18 cellular contexts compared by ENCODE assay signal in genomic region chr5:111226556-111226955, GRCh38. TPM values are rescaled to one million over a fixed set of nuclear protein-coding genes. Genes with fewer than 3 reads are reported as not detected.
A peak's percentile ranks its signal among the peaks of the same experiment; 100 is the strongest.
DNase-seq lines count a peak whose midpoint lies in the region; ATAC-seq, FAIRE-seq and TF ChIP-seq lines count a peak whose summit lies in the region.
"Had no signal": no experiment of that assay in that cellular context is flagged by ENCODE, and none has a peak within 500 bp of the region (broad histone marks: within the 10 kb centered on the region; RNA-seq: fewer than 3 reads in every experiment).

No MANE protein-coding gene starts in this region.

- H3K4me1 Mint-ChIP-seq in activated CD4-positive, alpha-beta T cell treated with anti-CD3 and anti-CD28 coated beads, Interleukin-2, amount 10 ng/mL, durations not matched to agents 7 days and 5 days = peaks cover 50% of the 10 kb centered on the region

- in situ Hi-C loops in GM13977 (cut with MboI; ENCODE audit: low pct_unique_long_range_greater_than_20kb, low sequenced_read_pairs, unreplicated experiment) = no loop called here

- peak; percentile 53 for FAIRE-seq in GM18507 (lab: Jason Lieb, UNC)
- FAIRE-seq: bronchial epithelial cell, TTC549, urothelium cell line had no signal

- H3K4me3 ChIP-seq in neural cell (ENCODE audit: low read length) = peak overlapping the region; percentile 87
- H3K4me3 ChIP-seq: prostate gland, SK-N-MC had no signal

- H3K9ac ChIP-seq in neural cell (ENCODE audit: low read length) = no peak overlapping the region

- H3K36me3 ChIP-seq in neural cell (ENCODE audit: insufficient read depth, low read length) = no peaks in the 10 kb centered on the region
- H3K36me3 ChIP-seq: heart left ventricle, lower lobe of right lung, prostate gland had no signal

- no peak for TF ChIP-seq EP300 in neural cell (conservative IDR thresholded peaks at IDR 0.05; ENCODE audit: poor library complexity, severe bottlenecking)

- H3K9me3 ChIP-seq in neural cell (ENCODE audit: low read length) = no peaks in the 10 kb centered on the region
- H3K9me3 ChIP-seq: heart left ventricle, lower lobe of right lung, prostate gland had no signal

- POLR2A ChIA-PET in activated CD4-positive, alpha-beta T cell treated with anti-CD3 and anti-CD28 coated beads, Interleukin-2, amount 10 ng/mL, durations not matched to agents 7 days and 5 days (lab: Charles Lee) = interaction anchor here (0.6 kb wide), 1 partner anchor 490 kb away, joined by 6 read pairs; no protein-coding TSS in a partner anchor

- no peaks in the 10 kb centered on the region for H4K20me1 ChIP-seq in neural cell (ENCODE audit: insufficient read depth)

- no peaks in the 10 kb centered on the region for H3K27me3 Mint-ChIP-seq in activated CD4-positive, alpha-beta T cell treated with anti-CD3 and anti-CD28 coated beads, Interleukin-2, amount 10 ng/mL, durations not matched to agents 7 days and 5 days

- peak overlapping the region; percentile 87 for H3K27ac Mint-ChIP-seq in activated CD4-positive, alpha-beta T cell treated with anti-CD3 and anti-CD28 coated beads, Interleukin-2, amount 10 ng/mL, durations not matched to agents 7 days and 5 days
- H3K27ac Mint-ChIP-seq in activated naive CD4-positive, alpha-beta T cell treated with anti-CD3 and anti-CD28 coated beads, Interleukin-2, amount 50 U/mL, for 72 hours = peak overlapping the region; percentile 90 to 95

- no peak for TF ChIP-seq CTCF in neural cell (IDR thresholded peaks at IDR 0.05; ENCODE audit: poor library complexity, severe bottlenecking)
- TF ChIP-seq CTCF in GM13977 (IDR thresholded peaks at IDR 0.05; ENCODE audit: extremely low read depth, insufficient read depth, missing control alignments) = no peak

- DNase-seq in activated CD4-positive, alpha-beta T cell treated with anti-CD3 and anti-CD28 coated beads, Interleukin-2, amount 10 ng/mL, durations not matched to agents 7 days and 5 days = no peak
- no peak for DNase-seq in activated CD4-positive, alpha-beta T cell treated with anti-CD3 and anti-CD28 coated beads for 1 hour
- DNase-seq in GM18507 (ENCODE audit: extremely low spot score, insufficient read length, low read depth) (no peak), GM13977 (ENCODE audit: low spot score) (no peak)
- no peak for DNase-seq in activated naive CD4-positive, alpha-beta T cell treated with anti-CD3 and anti-CD28 coated beads, Interleukin-2, amount 50 U/mL, for 72 hours (ENCODE audit: low spot score in 2 of 2)
- DNase-seq: heart left ventricle, lower lobe of right lung, NCI-H2107, NCI-H526, PC-3 had no signal

- H3K9me2 ChIP-seq in neural cell (ENCODE audit: insufficient read depth, low read length) = no peaks in the 10 kb centered on the region

- CTCF ChIA-PET in activated CD4-positive, alpha-beta T cell treated with anti-CD3 and anti-CD28 coated beads, Interleukin-2, amount 10 ng/mL, durations not matched to agents 7 days and 5 days (lab: Charles Lee) = interaction anchor here (0.6 to 5.0 kb wide), 5 partner anchors 10 to 67 kb away, joined by 3 to 20 read pairs (median 4); no protein-coding TSS in a partner anchor

- TF ChIP-seq RAD21 in neural cell (conservative IDR thresholded peaks at IDR 0.05) = no peak

- peak overlapping the region; percentile 25 for H3K4me2 ChIP-seq in neural cell (ENCODE audit: low read length)

- H3K79me2 ChIP-seq in neural cell (replicated peaks; ENCODE audit: insufficient read depth, low read length) = peaks cover 37% of the 10 kb centered on the region

- no peak overlapping the region for H2AFZ ChIP-seq in neural cell (ENCODE audit: low read depth, low read length)

- peak overlapping the region; percentile 98 for H3K4me3 Mint-ChIP-seq in activated CD4-positive, alpha-beta T cell treated with anti-CD3 and anti-CD28 coated beads, Interleukin-2, amount 10 ng/mL, durations not matched to agents 7 days and 5 days

- no peaks in the 10 kb centered on the region for H3K9me3 Mint-ChIP-seq in activated CD4-positive, alpha-beta T cell treated with anti-CD3 and anti-CD28 coated beads, Interleukin-2, amount 10 ng/mL, durations not matched to agents 7 days and 5 days
- H3K9me3 Mint-ChIP-seq in activated naive CD4-positive, alpha-beta T cell treated with anti-CD3 and anti-CD28 coated beads, Interleukin-2, amount 50 U/mL, for 72 hours = no peaks in the 10 kb centered on the region

- H3K27ac ChIP-seq in neural cell (ENCODE audit: low read length) = no peak overlapping the region
- H3K27ac ChIP-seq: lower lobe of right lung, prostate gland, SK-N-MC had no signal

- H3K27me3 ChIP-seq in neural cell (ENCODE audit: insufficient read depth, low read depth, low read length) = no peaks in the 10 kb centered on the region

- peaks cover 47% of the 10 kb centered on the region for H3K36me3 Mint-ChIP-seq in activated CD4-positive, alpha-beta T cell treated with anti-CD3 and anti-CD28 coated beads, Interleukin-2, amount 10 ng/mL, durations not matched to agents 7 days and 5 days (ENCODE audit: low read depth)
- H3K36me3 Mint-ChIP-seq in activated naive CD4-positive, alpha-beta T cell treated with anti-CD3 and anti-CD28 coated beads, Interleukin-2, amount 50 U/mL, for 72 hours = peaks cover 14 to 28% of the 10 kb centered on the region in 2 donors

- H3F3A ChIP-seq in neural cell (ENCODE audit: insufficient read depth, low read length, poor library complexity, severe bottlenecking) = no peaks in the 10 kb centered on the region

- no peak for ATAC-seq in activated naive CD4-positive, alpha-beta T cell treated with anti-CD3 and anti-CD28 coated beads, Interleukin-2, amount 50 U/mL, for 72 hours
- no peak for ATAC-seq in GM21737 (IDR thresholded peaks at IDR 0.05; ENCODE audit: unreplicated experiment)
- ATAC-seq in GM21723 (IDR thresholded peaks at IDR 0.05; ENCODE audit: unreplicated experiment) = no peak
- ATAC-seq: heart left ventricle, lower lobe of right lung, PC-3 had no signal

TF ChIP-seq in neural cell, 6 proteins besides CTCF, POLR2A, EP300 and RAD21:
- TF ChIP-seq REST (IDR thresholded peaks at IDR 0.05; ENCODE audit: borderline replicate concordance) (no peak), EZH2 (IDR thresholded peaks at IDR 0.05; ENCODE audit: borderline replicate concordance, insufficient read depth, low read length, poor library complexity, severe bottlenecking) (no peak), POLR2AphosphoS5 (IDR thresholded peaks at IDR 0.05) (no peak), TAF1 (IDR thresholded peaks at IDR 0.05; ENCODE audit: low read depth) (no peak), MXI1 (conservative IDR thresholded peaks at IDR 0.05; ENCODE audit: poor library complexity, severe bottlenecking) (no peak), SMC3 (conservative IDR thresholded peaks at IDR 0.05; ENCODE audit: poor library complexity) (no peak)

RNA-seq across cellular contexts. Expression of gene CAMK4, which starts 2.4 kb away (rescaled TPM):
- total RNA-seq in activated CD4-positive, alpha-beta T cell treated with anti-CD3 and anti-CD28 coated beads, Interleukin-2, amount 10 ng/mL, durations not matched to agents 7 days and 5 days = 100 to 1,000 TPM; 138 to 139 TPM
- 10 to 100 TPM; 39.0 to 51.3 TPM for total RNA-seq in activated naive CD4-positive, alpha-beta T cell treated with anti-CD3 and anti-CD28 coated beads, Interleukin-2, amount 50 U/mL, for 72 hours
- 15.6 and 16.6 TPM in 2 replicates for polyA plus RNA-seq in neural cell
- polyA minus RNA-seq in neural cell = 53.3 and 68.0 TPM in 2 replicates
